13 cellular contexts compared by ENCODE assay signal in the genomic region with DNA sequence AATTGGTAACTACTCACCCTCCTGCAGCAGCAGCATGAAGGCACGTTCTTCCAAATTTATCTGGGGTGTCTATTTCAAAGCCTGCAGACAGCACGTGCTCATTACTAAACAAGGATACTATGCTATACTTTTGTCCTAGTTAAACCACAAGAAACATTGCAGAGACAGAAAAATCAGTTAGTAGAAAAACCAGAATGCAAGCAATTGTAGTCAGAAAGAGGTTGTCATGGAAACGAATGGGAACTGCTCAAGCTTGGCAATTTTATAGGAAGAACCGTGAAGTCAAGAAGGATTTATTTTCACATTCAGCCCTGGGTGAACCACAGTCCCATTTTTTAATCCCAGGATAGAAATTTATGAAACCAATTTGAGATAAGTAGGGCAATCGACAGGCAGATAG.
DNase-seq lines count a peak whose midpoint lies in the region; ATAC-seq lines count a peak whose summit lies in the region.
"Had no signal": no experiment of that assay in that cellular context is flagged by ENCODE, and none has a peak within 500 bp of the region (broad histone marks: within the 10 kb centered on the region; RNA-seq: fewer than 3 reads in every experiment).

No MANE protein-coding gene starts in this region.

- H3K27ac Mint-ChIP-seq in T-cell, result peak overlapping the region; percentile 75 to 85
- peak overlapping the region; percentile 54 for H3K27ac Mint-ChIP-seq in stimulated activated memory B cell treated with anti-CD40 and anti-IgM and Interleukin-4, amounts not matched to agents 10 μg/mL and 1 μg/mL and 100 μg/mL, for 72 hours

- ATAC-seq in T-cell (replicated peaks in 1 of 4) (no peak), HG03342 (IDR thresholded peaks at IDR 0.05; ENCODE audit: unreplicated experiment) (no peak)
- no peak for ATAC-seq in stimulated activated memory B cell treated with anti-CD40 and anti-IgM and Interleukin-4, amounts not matched to agents 10 μg/mL and 1 μg/mL and 100 μg/mL, for 72 hours

- peaks cover 17 to 24% (median 20%) of the 10 kb centered on the region in 3 donors for H3K4me1 Mint-ChIP-seq in T-cell
- H3K4me1 Mint-ChIP-seq in stimulated activated memory B cell treated with anti-CD40 and anti-IgM and Interleukin-4, amounts not matched to agents 10 μg/mL and 1 μg/mL and 100 μg/mL, for 72 hours, result peaks cover 35% of the 10 kb centered on the region

- DNase-seq in NCI-H748 (lab: John Stamatoyannopoulos, UW; ENCODE audit: unreplicated experiment) (peak; percentile 47), NCI-H748 treated with DMSO at 0.1 percent for 48 hours (lab: John Stamatoyannopoulos, UW) (no peak), T-cell (no peak), foreskin melanocyte (peak; percentile 94), NOMO-1 treated with DMSO at 0.1 percent for 48 hours (lab: John Stamatoyannopoulos, UW; ENCODE audit: unreplicated experiment) (no peak)
- DNase-seq in stimulated activated naive CD4-positive, alpha-beta T cell (lab: John Stamatoyannopoulos, UW), result no peak
- DNase-seq: ACHN; NCI-H774; nucleus accumbens; stimulated activated CD4-positive, alpha-beta T cell treated with anti-CD3 and anti-CD28 coated beads, Interleukin-4, amount 100 ng/mL, for 1 hour; thyroid gland had no signal

- H3K36me3 Mint-ChIP-seq in T-cell, result peaks cover 72% of the 10 kb centered on the region
- peaks cover 70% of the 10 kb centered on the region for H3K36me3 Mint-ChIP-seq in stimulated activated memory B cell treated with anti-CD40 and anti-IgM and Interleukin-4, amounts not matched to agents 10 μg/mL and 1 μg/mL and 100 μg/mL, for 72 hours

- no peaks in the 10 kb centered on the region for H3K9me3 Mint-ChIP-seq in T-cell
- no peaks in the 10 kb centered on the region for H3K9me3 Mint-ChIP-seq in stimulated activated memory B cell treated with anti-CD40 and anti-IgM and Interleukin-4, amounts not matched to agents 10 μg/mL and 1 μg/mL and 100 μg/mL, for 72 hours

- CTCF ChIA-PET in T-cell (lab: Charles Lee), result interaction anchor here in 1 of 2 donors (2.1 kb wide), 1 partner anchor 25 kb away, joined by 7 read pairs; no protein-coding TSS in a partner anchor

- H3K27me3 Mint-ChIP-seq in T-cell, result no peaks in the 10 kb centered on the region
- no peaks in the 10 kb centered on the region for H3K27me3 Mint-ChIP-seq in stimulated activated memory B cell treated with anti-CD40 and anti-IgM and Interleukin-4, amounts not matched to agents 10 μg/mL and 1 μg/mL and 100 μg/mL, for 72 hours

- H3K4me3 Mint-ChIP-seq in T-cell, result no peak overlapping the region
- H3K4me3 Mint-ChIP-seq in stimulated activated memory B cell treated with anti-CD40 and anti-IgM and Interleukin-4, amounts not matched to agents 10 μg/mL and 1 μg/mL and 100 μg/mL, for 72 hours, result no peak overlapping the region

- POLR2A ChIA-PET in T-cell (lab: Charles Lee), result interaction anchor here in 1 of 2 donors (0.6 kb wide), 1 partner anchor 402 kb away, joined by 3 read pairs; no protein-coding TSS in a partner anchor

Comparison
In these comparisons a context has a peak if more than half of its experiments do, and no peak if none do; other contexts are left out.
1. DNase-seq: peak in NCI-H748 (single experiment) and foreskin melanocyte (single experiment); none in NCI-H748 treated with DMSO at 0.1 percent for 48 hours (single experiment), T-cell (0 of 34), stimulated activated naive CD4-positive, alpha-beta T cell (0 of 6) and NOMO-1 treated with DMSO at 0.1 percent for 48 hours (single experiment).